15 cellular contexts compared by ENCODE assay signal in the genomic region with DNA sequence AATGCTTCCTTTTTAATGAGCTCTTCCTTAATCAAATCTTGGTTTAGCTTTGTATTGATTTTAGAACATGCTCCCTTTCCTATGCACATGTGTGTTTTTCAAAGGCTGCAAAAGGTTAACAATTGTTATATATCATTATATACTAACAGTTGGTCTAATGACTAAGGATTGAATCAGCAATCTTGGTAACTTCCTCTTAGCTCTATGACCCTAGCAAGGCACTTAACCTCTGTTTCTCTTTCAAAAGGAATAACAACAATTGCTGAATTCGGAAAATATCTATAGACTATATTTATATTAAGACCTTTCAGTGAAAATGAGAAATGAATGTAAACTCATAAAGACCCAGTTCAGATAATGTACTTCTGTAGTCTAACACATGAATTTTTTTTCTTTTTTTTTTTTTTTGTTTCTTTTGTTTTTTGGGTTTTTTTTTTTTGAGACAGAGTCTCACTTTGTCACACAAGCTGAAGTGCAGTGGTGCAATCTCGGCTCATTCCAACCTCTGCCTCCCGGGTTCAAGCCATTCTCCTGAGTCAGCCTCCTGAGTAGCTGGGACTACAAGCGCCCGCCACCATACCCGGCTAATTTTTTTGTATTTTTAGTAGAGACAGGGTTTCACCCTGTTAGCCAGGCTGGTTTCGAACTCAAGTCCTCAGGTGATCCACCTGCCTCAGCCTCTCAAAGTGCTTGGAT. TPM values are rescaled to one million over a fixed set of nuclear protein-coding genes. Genes with fewer than 3 reads are reported as not detected.
DNase-seq lines count a peak whose midpoint lies in the region; ATAC-seq and FAIRE-seq lines count a peak whose summit lies in the region.
"Had no signal": no experiment of that assay in that cellular context is flagged by ENCODE, and none has a peak within 500 bp of the region (broad histone marks: within the 10 kb centered on the region; RNA-seq: fewer than 3 reads in every experiment).

No MANE protein-coding gene starts in this region.

- no peaks in the 10 kb centered on the region for H3K36me3 ChIP-seq in ACC112 (ENCODE audit: insufficient read depth, low read length)
- H3K36me3 ChIP-seq: BE2C, thyroid gland had no signal

- no peak for ATAC-seq in GM18502 (IDR thresholded peaks at IDR 0.05; ENCODE audit: poor library complexity, unreplicated experiment)
- ATAC-seq in activated naive CD4-positive, alpha-beta T cell treated with anti-CD3 and anti-CD28 coated beads, Interleukin-2, amount 50 U/mL, for 72 hours: no peak
- ATAC-seq: mucosa of descending colon had no signal

- DNase-seq in HK-2 (ENCODE audit: unreplicated experiment) (peak; percentile 36), RCC 7860 (ENCODE audit: low spot score) (peak; percentile 79), fibroblast of gingiva (ENCODE audit: low read depth) (peak; percentile 25), retina (no peak)
- DNase-seq in activated CD4-positive, alpha-beta T cell treated with anti-CD3 and anti-CD28 coated beads, Interleukin-2, amount 10 ng/mL, durations not matched to agents 24 days and 14 days: no peak
- DNase-seq in activated naive CD4-positive, alpha-beta T cell treated with anti-CD3 and anti-CD28 coated beads, Interleukin-2, amount 50 U/mL, for 72 hours (ENCODE audit: low spot score in 2 of 2): no peak
- DNase-seq: activated CD8-positive, alpha-beta memory T cell treated with anti-CD3 and anti-CD28 coated beads, Interleukin-2, amount 50 U/mL, for 4 hours; aorta; BE2C; endodermal cell; mucosa of descending colon; NCI-H1092; thyroid gland had no signal

- intact Hi-C loops in activated CD4-positive, alpha-beta T cell treated with anti-CD3 and anti-CD28 coated beads, Interleukin-2, amount 10 ng/mL, durations not matched to agents 24 days and 14 days (cut with micrococcal nuclease): no loop called here

- H3K4me1 ChIP-seq in ACC112 (ENCODE audit: control insufficient read depth, insufficient read depth, low read length, unreplicated experiment): peaks cover 12% of the 10 kb centered on the region
- H3K4me1 ChIP-seq: BE2C, thyroid gland had no signal

- H3K27me3 ChIP-seq in ACC112 (ENCODE audit: insufficient read depth, low read length): no peaks in the 10 kb centered on the region
- H3K27me3 ChIP-seq: thyroid gland had no signal

- no peak overlapping the region for H2AFZ ChIP-seq in ACC112 (ENCODE audit: low read length, unreplicated experiment)

- peak; percentile 95 for FAIRE-seq in RCC 7860 (lab: Jason Lieb, UNC)

- no peaks in the 10 kb centered on the region for H3K79me2 ChIP-seq in ACC112 (ENCODE audit: control insufficient read depth, insufficient read depth, low read length, unreplicated experiment)

- peaks cover 3% of the 10 kb centered on the region for H3K27me3 Mint-ChIP-seq in activated CD4-positive, alpha-beta T cell treated with anti-CD3 and anti-CD28 coated beads, Interleukin-2, amount 10 ng/mL, durations not matched to agents 24 days and 14 days

- no peak overlapping the region for H3K4me3 Mint-ChIP-seq in activated CD4-positive, alpha-beta T cell treated with anti-CD3 and anti-CD28 coated beads, Interleukin-2, amount 10 ng/mL, durations not matched to agents 24 days and 14 days
- H3K4me3 Mint-ChIP-seq: endodermal cell had no signal

- H3K4me3 ChIP-seq in ACC112 (ENCODE audit: low read depth, low read length): peak overlapping the region; percentile 50; the same call in 1 of the 2 replicates
- H3K4me3 ChIP-seq: mucosa of descending colon, thyroid gland had no signal

- no peaks in the 10 kb centered on the region for H3K36me3 Mint-ChIP-seq in activated CD4-positive, alpha-beta T cell treated with anti-CD3 and anti-CD28 coated beads, Interleukin-2, amount 10 ng/mL, durations not matched to agents 24 days and 14 days (ENCODE audit: low read depth)
- no peaks in the 10 kb centered on the region for H3K36me3 Mint-ChIP-seq in activated naive CD4-positive, alpha-beta T cell treated with anti-CD3 and anti-CD28 coated beads, Interleukin-2, amount 50 U/mL, for 72 hours

- H3K4me1 Mint-ChIP-seq in activated CD4-positive, alpha-beta T cell treated with anti-CD3 and anti-CD28 coated beads, Interleukin-2, amount 10 ng/mL, durations not matched to agents 24 days and 14 days: no peaks in the 10 kb centered on the region
- H3K4me1 Mint-ChIP-seq: endodermal cell had no signal

- H3K27ac ChIP-seq in ACC112 (ENCODE audit: low read depth, low read length): peak overlapping the region; percentile 91
- H3K27ac ChIP-seq: thyroid gland had no signal

- H3K9me3 Mint-ChIP-seq in activated CD4-positive, alpha-beta T cell treated with anti-CD3 and anti-CD28 coated beads, Interleukin-2, amount 10 ng/mL, durations not matched to agents 24 days and 14 days: no peaks in the 10 kb centered on the region
- H3K9me3 Mint-ChIP-seq in activated naive CD4-positive, alpha-beta T cell treated with anti-CD3 and anti-CD28 coated beads, Interleukin-2, amount 50 U/mL, for 72 hours: no peaks in the 10 kb centered on the region

- H3K27ac Mint-ChIP-seq in activated CD4-positive, alpha-beta T cell treated with anti-CD3 and anti-CD28 coated beads, Interleukin-2, amount 10 ng/mL, durations not matched to agents 24 days and 14 days: no peak overlapping the region
- H3K27ac Mint-ChIP-seq in activated naive CD4-positive, alpha-beta T cell treated with anti-CD3 and anti-CD28 coated beads, Interleukin-2, amount 50 U/mL, for 72 hours: no peak overlapping the region
- H3K27ac Mint-ChIP-seq: endodermal cell had no signal

RNA-seq across cellular contexts. Expression of gene HOXA1, which starts 48.8 kb away (rescaled TPM):
- 0.09 and 0.16 TPM in 2 replicates for total RNA-seq in activated CD4-positive, alpha-beta T cell treated with anti-CD3 and anti-CD28 coated beads, Interleukin-2, amount 10 ng/mL, durations not matched to agents 24 days and 14 days
- total RNA-seq in activated naive CD4-positive, alpha-beta T cell treated with anti-CD3 and anti-CD28 coated beads, Interleukin-2, amount 50 U/mL, for 72 hours: under 1 TPM in 1 of 2 donors, not detected in 1; 0.16 TPM
- total RNA-seq: endodermal cell had no signal

RNA-seq across cellular contexts. Expression of gene HOXA2, which starts 55.5 kb away (rescaled TPM):
- not detected in 2 replicates for total RNA-seq in activated CD4-positive, alpha-beta T cell treated with anti-CD3 and anti-CD28 coated beads, Interleukin-2, amount 10 ng/mL, durations not matched to agents 24 days and 14 days
- total RNA-seq in activated naive CD4-positive, alpha-beta T cell treated with anti-CD3 and anti-CD28 coated beads, Interleukin-2, amount 50 U/mL, for 72 hours: not detected
- total RNA-seq: endodermal cell had no signal

Comparison
In these comparisons a context has a peak if more than half of its experiments do, and no peak if none do; other contexts are left out.
1. DNase-seq: peak in HK-2 (single experiment), RCC 7860 (single experiment) and fibroblast of gingiva (single experiment); none in activated CD4-positive, alpha-beta T cell treated with anti-CD3 and anti-CD28 coated beads, Interleukin-2, amount 10 ng/mL, durations not matched to agents 24 days and 14 days (single experiment), activated naive CD4-positive, alpha-beta T cell treated with anti-CD3 and anti-CD28 coated beads, Interleukin-2, amount 50 U/mL, for 72 hours (0 of 2) and retina (single experiment).